ENCODE assay signal across 27 cellular contexts in genomic region chr7:17374157-17374556, GRCh38.
"Had no signal": no experiment of that assay in that cellular context is flagged by ENCODE, and none has a peak within 500 bp of the region (broad histone marks: within the 10 kb centered on the region; RNA-seq: fewer than 3 reads in every experiment).

No MANE protein-coding gene starts in this region.

- DNase-seq: activated CD4-positive, alpha-beta T cell treated with anti-CD3 and anti-CD28 coated beads, Interleukin-2, amount 10 ng/mL, durations not matched to agents 24 days and 14 days; activated CD4-positive, alpha-beta T cell treated with anti-CD3 and anti-CD28 coated beads, Interleukin-2, amount 50 U/mL, for 4 hours; activated CD8-positive, alpha-beta T cell treated with anti-CD3 and anti-CD28 coated beads for 36 hours; activated gamma-delta T cell; activated naive CD4-positive, alpha-beta T cell treated with anti-CD3 and anti-CD28 coated beads for 36 hours; activated T-cell treated with anti-CD3 and anti-CD28 coated beads, Interleukin-2, amount 50 U/mL, for 24 hours; anterior cingulate cortex; MM.1S; MV-4-11; NCI-H1092; NCI-H187; NCI-H2029 treated with DMSO at 0.1 percent for 48 hours; NCI-H2107; NCI-H2171; NCI-H510A; NCI-H526; SHP77; SJCRH30 had no signal

- FAIRE-seq: TTC549 had no signal

- H3K4me1 Mint-ChIP-seq: activated CD4-positive, alpha-beta T cell treated with anti-CD3 and anti-CD28 coated beads, Interleukin-2, amount 10 ng/mL, durations not matched to agents 24 days and 14 days; central memory CD8-positive, alpha-beta T cell had no signal

- H3K27ac ChIP-seq: cardiac muscle cell, SJCRH30, SK-N-MC had no signal

- H3K27me3 Mint-ChIP-seq: central memory CD8-positive, alpha-beta T cell had no signal

- H3K36me3 Mint-ChIP-seq: activated naive CD4-positive, alpha-beta T cell treated with anti-CD3 and anti-CD28 coated beads, Interleukin-2, amount 50 U/mL, for 72 hours had no signal

- H3K9me3 Mint-ChIP-seq: activated CD4-positive, alpha-beta T cell treated with anti-CD3 and anti-CD28 coated beads, Interleukin-2, amount 10 ng/mL, durations not matched to agents 24 days and 14 days; activated CD8-positive, alpha-beta T cell treated with anti-CD3 and anti-CD28 coated beads for 36 hours; activated naive CD4-positive, alpha-beta T cell treated with anti-CD3 and anti-CD28 coated beads for 36 hours; activated naive CD4-positive, alpha-beta T cell treated with anti-CD3 and anti-CD28 coated beads, Interleukin-2, amount 50 U/mL, for 72 hours; activated T-cell treated with anti-CD3 and anti-CD28 coated beads, Interleukin-2, amount 50 U/mL, for 24 hours; activated T-helper 2 cell treated with anti-CD3 and anti-CD28 coated beads, Interferon-gamma antibody, Interleukin-2, Interleukin-4, amounts not matched to agents 10 μg/mL and 5 μg/mL and 100 μg/mL, durations not matched to agents 14 hours and 24 hours and 36 hours; central memory CD8-positive, alpha-beta T cell; T-helper 1 cell treated with Interleukin-12 subunit alpha and Interleukin-12 subunit beta and Interleukin-4 antibody, amounts not matched to agents 30 μg/mL and 1 μg/mL, for 36 hours; T-helper 2 cell treated with Interferon-gamma antibody and Interleukin-4, amounts not matched to agents 5 μg/mL and 100 μg/mL, for 36 hours had no signal

- H3K4me3 Mint-ChIP-seq: activated CD4-positive, alpha-beta T cell treated with anti-CD3 and anti-CD28 coated beads, Interleukin-2, amount 10 ng/mL, durations not matched to agents 24 days and 14 days; activated CD8-positive, alpha-beta T cell treated with anti-CD3 and anti-CD28 coated beads for 36 hours; activated naive CD4-positive, alpha-beta T cell treated with anti-CD3 and anti-CD28 coated beads for 36 hours; activated T-cell treated with anti-CD3 and anti-CD28 coated beads, Interleukin-2, amount 50 U/mL, for 24 hours; central memory CD8-positive, alpha-beta T cell; T-helper 1 cell treated with Interleukin-12 subunit alpha and Interleukin-12 subunit beta and Interleukin-4 antibody, amounts not matched to agents 30 μg/mL and 1 μg/mL, for 36 hours; T-helper 2 cell treated with Interferon-gamma antibody and Interleukin-4, amounts not matched to agents 5 μg/mL and 100 μg/mL, for 36 hours had no signal

- ATAC-seq: activated CD8-positive, alpha-beta T cell treated with anti-CD3 and anti-CD28 coated beads for 36 hours; activated naive CD4-positive, alpha-beta T cell treated with anti-CD3 and anti-CD28 coated beads, Interleukin-2, amount 50 U/mL, for 72 hours; Panc1 had no signal

- H3K9me3 ChIP-seq: SJCRH30 had no signal

- H3K4me3 ChIP-seq: cardiac muscle cell, SJCRH30, SK-N-MC had no signal

- H3K36me3 ChIP-seq: cardiac muscle cell, SJCRH30 had no signal

- H3K27me3 ChIP-seq: cardiac muscle cell, SJCRH30 had no signal

- H3K27ac Mint-ChIP-seq: activated CD4-positive, alpha-beta T cell treated with anti-CD3 and anti-CD28 coated beads, Interleukin-2, amount 10 ng/mL, durations not matched to agents 24 days and 14 days; activated CD8-positive, alpha-beta T cell treated with anti-CD3 and anti-CD28 coated beads for 36 hours; activated naive CD4-positive, alpha-beta T cell treated with anti-CD3 and anti-CD28 coated beads for 36 hours; activated naive CD4-positive, alpha-beta T cell treated with anti-CD3 and anti-CD28 coated beads, Interleukin-2, amount 50 U/mL, for 72 hours; activated T-cell treated with anti-CD3 and anti-CD28 coated beads, Interleukin-2, amount 50 U/mL, for 24 hours; activated T-helper 2 cell treated with anti-CD3 and anti-CD28 coated beads, Interferon-gamma antibody, Interleukin-2, Interleukin-4, amounts not matched to agents 10 μg/mL and 5 μg/mL and 100 μg/mL, durations not matched to agents 14 hours and 24 hours and 36 hours; T-helper 1 cell treated with Interleukin-12 subunit alpha and Interleukin-12 subunit beta and Interleukin-4 antibody, amounts not matched to agents 30 μg/mL and 1 μg/mL, for 36 hours; T-helper 2 cell treated with Interferon-gamma antibody and Interleukin-4, amounts not matched to agents 5 μg/mL and 100 μg/mL, for 36 hours had no signal
